In genomic region chr3:149247929-149248691, GRCh38 we compare ENCODE assay signal across 9 cellular contexts. TPM values are rescaled to one million over a fixed set of nuclear protein-coding genes. Genes with fewer than 3 reads are reported as not detected.
DNase-seq lines count a peak whose midpoint lies in the region; ATAC-seq, FAIRE-seq and TF ChIP-seq lines count a peak whose summit lies in the region.
"Had no signal": no experiment of that assay in that cellular context is flagged by ENCODE, and none has a peak within 500 bp of the region (broad histone marks: within the 10 kb centered on the region; RNA-seq: fewer than 3 reads in every experiment).

No MANE protein-coding gene starts in this region.

- no peak for TF ChIP-seq CTCF in heart left ventricle (IDR thresholded peaks at IDR 0.05)

- no peak overlapping the region for H3K27ac ChIP-seq in BLaER1
- H3K27ac ChIP-seq in heart left ventricle, result peak overlapping the region in 3 of 12 donors; percentile 16 to 33 (median 23)

- no peaks in the 10 kb centered on the region for H3K9me3 ChIP-seq in BLaER1
- H3K9me3 ChIP-seq in heart left ventricle, result no peaks in the 10 kb centered on the region

- no peaks in the 10 kb centered on the region for H3K9me3 Mint-ChIP-seq in activated naive CD4-positive, alpha-beta T cell treated with anti-CD3 and anti-CD28 coated beads, Interleukin-2, amount 50 U/mL, for 24 hours
- H3K9me3 Mint-ChIP-seq: dendritic cell treated with granulocyte-macrophage colony-stimulating factor and Interleukin-4, amounts not matched to agents 40 ng/mL and 50 ng/mL, for 4 days had no signal

- DNase-seq in stimulated activated CD4-positive, alpha-beta T cell treated with anti-CD3 and anti-CD28 coated beads, Interleukin-15, amount 100 ng/mL, for 24 hours, result peak; percentile 63
- DNase-seq in SKM-1 treated with dmso at 0.1 percent for 144 hours (lab: John Stamatoyannopoulos, UW; ENCODE audit: unreplicated experiment) (no peak), HTR-8/SVneo (ENCODE audit: insufficient read length, low spot score) (no peak), heart left ventricle (no peak)

- TF ChIP-seq POLR2A in heart left ventricle (IDR thresholded peaks at IDR 0.05), result no peak

- peaks cover 2% of the 10 kb centered on the region for H3K27me3 Mint-ChIP-seq in activated naive CD4-positive, alpha-beta T cell treated with anti-CD3 and anti-CD28 coated beads, Interleukin-2, amount 50 U/mL, for 24 hours

- 70 to 77% (median 74%) methylated on average over 5 of the region's 5 CpGs for WGBS in heart left ventricle, 4 donors

- no peak overlapping the region for H3K9ac ChIP-seq in BLaER1

- H3K36me3 ChIP-seq in BLaER1, result no peaks in the 10 kb centered on the region
- H3K36me3 ChIP-seq in heart left ventricle, result no peaks in the 10 kb centered on the region

- peaks cover 44% of the 10 kb centered on the region for H3K4me1 ChIP-seq in BLaER1
- peaks cover 0 to 52% (median 6%) of the 10 kb centered on the region in 12 donors for H3K4me1 ChIP-seq in heart left ventricle

- no peaks in the 10 kb centered on the region for H4K20me1 ChIP-seq in BLaER1

- peak overlapping the region; percentile 56 for H3K4me2 ChIP-seq in BLaER1

- peak; percentile 50 for ATAC-seq in GM19035 (IDR thresholded peaks at IDR 0.05; ENCODE audit: unreplicated experiment)
- peak; percentile 45 for ATAC-seq in HG03159 (IDR thresholded peaks at IDR 0.05; ENCODE audit: unreplicated experiment)
- ATAC-seq in heart left ventricle, result no peak

- H3K27me3 ChIP-seq in BLaER1 (no peaks in the 10 kb centered on the region), heart left ventricle (no peaks in the 10 kb centered on the region)

- intact Hi-C loops in heart left ventricle (cut with DNase I), result loop anchor here in 1 of 10 donors (10.0 kb wide), 1 partner anchor 103 kb away; no protein-coding TSS in a partner anchor

- no peak overlapping the region for H3K4me3 Mint-ChIP-seq in activated naive CD4-positive, alpha-beta T cell treated with anti-CD3 and anti-CD28 coated beads, Interleukin-2, amount 50 U/mL, for 24 hours
- H3K4me3 Mint-ChIP-seq: dendritic cell treated with granulocyte-macrophage colony-stimulating factor and Interleukin-4, amounts not matched to agents 40 ng/mL and 50 ng/mL, for 4 days had no signal

- no peaks in the 10 kb centered on the region for H3K36me3 Mint-ChIP-seq in activated naive CD4-positive, alpha-beta T cell treated with anti-CD3 and anti-CD28 coated beads, Interleukin-2, amount 50 U/mL, for 24 hours

- no peak overlapping the region for H3K4me3 ChIP-seq in BLaER1
- no peak overlapping the region for H3K4me3 ChIP-seq in heart left ventricle

- no peak for FAIRE-seq in HTR-8/SVneo (lab: Jason Lieb, UNC)

- peak overlapping the region; percentile 14 for H3K27ac Mint-ChIP-seq in activated naive CD4-positive, alpha-beta T cell treated with anti-CD3 and anti-CD28 coated beads, Interleukin-2, amount 50 U/mL, for 24 hours
- H3K27ac Mint-ChIP-seq: dendritic cell treated with granulocyte-macrophage colony-stimulating factor and Interleukin-4, amounts not matched to agents 40 ng/mL and 50 ng/mL, for 4 days had no signal

- H3K4me1 Mint-ChIP-seq in activated naive CD4-positive, alpha-beta T cell treated with anti-CD3 and anti-CD28 coated beads, Interleukin-2, amount 50 U/mL, for 24 hours, result peaks cover 23% of the 10 kb centered on the region

RNA-seq across cellular contexts. Expression of gene CP, which starts 26.5 kb away (rescaled TPM):
- 1 to 10 TPM in 8 of 9 donors, under 1 TPM in 1; 0.68 to 5.5 (median 3.5) TPM for total RNA-seq in heart left ventricle
- polyA plus RNA-seq in heart left ventricle, result 1 to 10 TPM in 1 of 2 donors, under 1 TPM in 1; 0.84 to 3.6 TPM

Comparison
In these comparisons a context has a peak if more than half of its experiments do, and no peak if none do; other contexts are left out.
1. ATAC-seq: peak in GM19035 (single experiment) and HG03159 (single experiment); none in heart left ventricle (0 of 4).